29 cellular contexts compared by ENCODE assay signal in genomic region chr13:23622991-23623390, GRCh38. TPM values are rescaled to one million over a fixed set of nuclear protein-coding genes. Genes with fewer than 3 reads are reported as not detected.
A peak's percentile ranks its signal among the peaks of the same experiment; 100 is the strongest.
DNase-seq lines count a peak whose midpoint lies in the region; ATAC-seq and TF ChIP-seq lines count a peak whose summit lies in the region.
"Had no signal": no experiment of that assay in that cellular context is flagged by ENCODE, and none has a peak within 500 bp of the region (broad histone marks: within the 10 kb centered on the region; RNA-seq: fewer than 3 reads in every experiment).

No MANE protein-coding gene starts in this region.

- no peak overlapping the region for H3K27ac Mint-ChIP-seq in stimulated activated naive CD8-positive, alpha-beta T cell treated with anti-CD3 and anti-CD28 coated beads, Interleukin-15, amount 100 ng/mL, for 72 hours
- H3K27ac Mint-ChIP-seq in type B pancreatic cell: no peak overlapping the region
- no peak overlapping the region for H3K27ac Mint-ChIP-seq in chondrocyte (ENCODE audit: unreplicated experiment)
- H3K27ac Mint-ChIP-seq: activated CD4-positive, alpha-beta memory T cell treated with anti-CD3 and anti-CD28 coated beads, Interleukin-2, amount 10 ng/mL, durations not matched to agents 7 days and 5 days; activated naive CD4-positive, alpha-beta T cell treated with anti-CD3 and anti-CD28 coated beads, Interleukin-2, amount 10 ng/mL, durations not matched to agents 7 days and 5 days; T-helper 2 cell treated with Interferon-gamma antibody and Interleukin-4, amounts not matched to agents 5 μg/mL and 100 μg/mL, for 36 hours had no signal

- no peak overlapping the region for H3K4me3 ChIP-seq in Karpas-422 (ENCODE audit: low read length)
- H3K4me3 ChIP-seq: lung, thyroid gland had no signal

- no peak overlapping the region for H3K4me2 ChIP-seq in Karpas-422 (ENCODE audit: low read depth, low read length, poor library complexity, severe bottlenecking)
- H3K4me2 ChIP-seq: SK-N-SH had no signal

- no peaks in the 10 kb centered on the region for H4K20me1 ChIP-seq in Karpas-422 (ENCODE audit: insufficient read depth, low read depth, low read length)

- no peak overlapping the region for H3K4me3 Mint-ChIP-seq in stimulated activated naive CD8-positive, alpha-beta T cell treated with anti-CD3 and anti-CD28 coated beads, Interleukin-15, amount 100 ng/mL, for 72 hours
- H3K4me3 Mint-ChIP-seq in type B pancreatic cell (peak overlapping the region; percentile 16), chondrocyte (ENCODE audit: unreplicated experiment) (no peak overlapping the region)
- H3K4me3 Mint-ChIP-seq: activated CD4-positive, alpha-beta memory T cell treated with anti-CD3 and anti-CD28 coated beads, Interleukin-2, amount 10 ng/mL, durations not matched to agents 7 days and 5 days; activated naive CD4-positive, alpha-beta T cell treated with anti-CD3 and anti-CD28 coated beads, Interleukin-2, amount 10 ng/mL, durations not matched to agents 7 days and 5 days; T-helper 2 cell treated with Interferon-gamma antibody and Interleukin-4, amounts not matched to agents 5 μg/mL and 100 μg/mL, for 36 hours had no signal

- no peaks in the 10 kb centered on the region for H3K27me3 ChIP-seq in Karpas-422 (ENCODE audit: low read length)
- H3K27me3 ChIP-seq: neutrophil, thyroid gland had no signal

- H3K79me2 ChIP-seq in Karpas-422 (ENCODE audit: low read length): no peaks in the 10 kb centered on the region

- no peak for DNase-seq in stimulated activated naive CD8-positive, alpha-beta T cell treated with anti-CD3 and anti-CD28 coated beads, Interleukin-15, amount 100 ng/mL, for 72 hours
- no peak for DNase-seq in stimulated activated naive CD8-positive, alpha-beta T cell treated with anti-CD3 and anti-CD28 coated beads, Interleukin-15, Interleukin-2, amounts not matched to agents 100 U/mL and 50 U/mL, for 24 hours
- DNase-seq in type B pancreatic cell (ENCODE audit: extremely low spot score, unreplicated experiment) (no peak), Karpas-422 (no peak), chondrocyte (ENCODE audit: low spot score) (no peak)
- no peak for DNase-seq in activated effector memory CD4-positive, alpha-beta T cell treated with anti-CD3 and anti-CD28 coated beads, Interleukin-2, amount 50 U/mL, for 16 hours
- DNase-seq: activated CD4-positive, alpha-beta memory T cell treated with anti-CD3 and anti-CD28 coated beads, Interleukin-2, amount 10 ng/mL, durations not matched to agents 7 days and 5 days; activated naive CD4-positive, alpha-beta T cell treated with anti-CD3 and anti-CD28 coated beads, Interleukin-2, amount 10 ng/mL, durations not matched to agents 7 days and 5 days; amygdala; cortex of kidney; EL; H7; kidney; NCI-H1105; NCI-H524; SK-N-SH; small intestine; stimulated activated CD4-positive, alpha-beta T cell treated with anti-CD3 and anti-CD28 coated beads, Interleukin-2, amount 100 ng/mL, for 48 hours; stimulated activated naive CD4-positive, alpha-beta T cell; thyroid gland; WERI-Rb-1 had no signal

- H3K9me3 ChIP-seq in Karpas-422 (ENCODE audit: low read length): no peaks in the 10 kb centered on the region
- H3K9me3 ChIP-seq: neutrophil, SK-N-SH, thyroid gland had no signal

- H3K9me3 Mint-ChIP-seq in stimulated activated naive CD8-positive, alpha-beta T cell treated with anti-CD3 and anti-CD28 coated beads, Interleukin-15, amount 100 ng/mL, for 72 hours: no peaks in the 10 kb centered on the region
- H3K9me3 Mint-ChIP-seq in type B pancreatic cell: peaks cover 5% of the 10 kb centered on the region
- peaks cover 6% of the 10 kb centered on the region for H3K9me3 Mint-ChIP-seq in chondrocyte (ENCODE audit: low read depth)
- H3K9me3 Mint-ChIP-seq: activated CD4-positive, alpha-beta memory T cell treated with anti-CD3 and anti-CD28 coated beads, Interleukin-2, amount 10 ng/mL, durations not matched to agents 7 days and 5 days; activated naive CD4-positive, alpha-beta T cell treated with anti-CD3 and anti-CD28 coated beads, Interleukin-2, amount 10 ng/mL, durations not matched to agents 7 days and 5 days; T-helper 2 cell treated with Interferon-gamma antibody and Interleukin-4, amounts not matched to agents 5 μg/mL and 100 μg/mL, for 36 hours had no signal

- H3K27me3 Mint-ChIP-seq in stimulated activated naive CD8-positive, alpha-beta T cell treated with anti-CD3 and anti-CD28 coated beads, Interleukin-15, amount 100 ng/mL, for 72 hours: peaks cover 8% of the 10 kb centered on the region
- no peaks in the 10 kb centered on the region for H3K27me3 Mint-ChIP-seq in type B pancreatic cell
- H3K27me3 Mint-ChIP-seq in chondrocyte (ENCODE audit: low read depth): no peaks in the 10 kb centered on the region

- peaks cover 41% of the 10 kb centered on the region for H3K36me3 Mint-ChIP-seq in type B pancreatic cell
- H3K36me3 Mint-ChIP-seq in chondrocyte (ENCODE audit: low read depth): peaks cover 3% of the 10 kb centered on the region
- H3K36me3 Mint-ChIP-seq: activated naive CD4-positive, alpha-beta T cell treated with anti-CD3 and anti-CD28 coated beads, Interleukin-2, amount 10 ng/mL, durations not matched to agents 7 days and 5 days had no signal

- H3K27ac ChIP-seq in Karpas-422 (ENCODE audit: low read length): no peak overlapping the region
- H3K27ac ChIP-seq: C4-2B, neutrophil, RWPE1, thyroid gland, WERI-Rb-1 had no signal

- no peaks in the 10 kb centered on the region for H3K4me1 ChIP-seq in Karpas-422 (ENCODE audit: low read length)

- no peaks in the 10 kb centered on the region for H3K9me2 ChIP-seq in Karpas-422 (replicated peaks; ENCODE audit: insufficient read depth, low read length)
- H3K9me2 ChIP-seq: SK-N-SH had no signal

- no peak for TF ChIP-seq CTCF in type B pancreatic cell (conservative IDR thresholded peaks at IDR 0.05)
- no peak for TF ChIP-seq CTCF in chondrocyte (IDR thresholded peaks at IDR 0.05)

- H3K4me1 Mint-ChIP-seq in stimulated activated naive CD8-positive, alpha-beta T cell treated with anti-CD3 and anti-CD28 coated beads, Interleukin-15, amount 100 ng/mL, for 72 hours: no peaks in the 10 kb centered on the region
- H3K4me1 Mint-ChIP-seq in type B pancreatic cell (ENCODE audit: unreplicated experiment): peaks cover 23% of the 10 kb centered on the region
- peaks cover 24% of the 10 kb centered on the region for H3K4me1 Mint-ChIP-seq in chondrocyte (ENCODE audit: low read depth)
- H3K4me1 Mint-ChIP-seq: activated CD4-positive, alpha-beta memory T cell treated with anti-CD3 and anti-CD28 coated beads, Interleukin-2, amount 10 ng/mL, durations not matched to agents 7 days and 5 days; activated naive CD4-positive, alpha-beta T cell treated with anti-CD3 and anti-CD28 coated beads, Interleukin-2, amount 10 ng/mL, durations not matched to agents 7 days and 5 days had no signal

- H3K9ac ChIP-seq in Karpas-422 (ENCODE audit: low read length): no peak overlapping the region
- H3K9ac ChIP-seq: SK-N-SH had no signal

- H3K36me3 ChIP-seq in Karpas-422 (ENCODE audit: insufficient read depth, low read length): no peaks in the 10 kb centered on the region
- H3K36me3 ChIP-seq: neutrophil, thyroid gland had no signal

- no peak overlapping the region for H2AFZ ChIP-seq in Karpas-422 (ENCODE audit: low read length)

- peak; percentile 43 for ATAC-seq in stimulated activated naive CD8-positive, alpha-beta T cell treated with anti-CD3 and anti-CD28 coated beads, Interleukin-15, amount 100 ng/mL, for 72 hours
- no peak for ATAC-seq in stimulated activated naive CD8-positive, alpha-beta T cell treated with anti-CD3 and anti-CD28 coated beads, Interleukin-15, Interleukin-2, amounts not matched to agents 100 U/mL and 50 U/mL, for 24 hours
- peak; percentile 54 for ATAC-seq in GM21390 (IDR thresholded peaks at IDR 0.05; ENCODE audit: unreplicated experiment)
- peak; percentile 38 for ATAC-seq in HG03558 (IDR thresholded peaks at IDR 0.05; ENCODE audit: extremely low read depth, unreplicated experiment)
- ATAC-seq: HepG2 had no signal

RNA-seq across cellular contexts. Expression of gene TNFRSF19, which starts 52.8 kb away (rescaled TPM):
- total RNA-seq in type B pancreatic cell (ENCODE audit: low replicate concordance) (60.6 and 64.4 TPM in 2 replicates), chondrocyte (1.2 to 1.7 TPM (median 1.3 TPM) in 3 replicates)
- total RNA-seq in Karpas-422 (2014; rRNA removed; shearing (Covaris generic); ENCODE audit: low replicate concordance): not detected in 2 replicates

Comparison
In these comparisons a context has a peak if more than half of its experiments do, and no peak if none do; other contexts are left out.
1. RNA of gene TNFRSF19, which starts 52.8 kb away (total RNA-seq): 60.6 to 64.4 TPM in type B pancreatic cell; 1.2 to 1.7 TPM in chondrocyte and not detected in Karpas-422; every median in the first group is over 10 times any median in the second.